ENCODE assay signal across 8 cellular contexts in the genomic region with DNA sequence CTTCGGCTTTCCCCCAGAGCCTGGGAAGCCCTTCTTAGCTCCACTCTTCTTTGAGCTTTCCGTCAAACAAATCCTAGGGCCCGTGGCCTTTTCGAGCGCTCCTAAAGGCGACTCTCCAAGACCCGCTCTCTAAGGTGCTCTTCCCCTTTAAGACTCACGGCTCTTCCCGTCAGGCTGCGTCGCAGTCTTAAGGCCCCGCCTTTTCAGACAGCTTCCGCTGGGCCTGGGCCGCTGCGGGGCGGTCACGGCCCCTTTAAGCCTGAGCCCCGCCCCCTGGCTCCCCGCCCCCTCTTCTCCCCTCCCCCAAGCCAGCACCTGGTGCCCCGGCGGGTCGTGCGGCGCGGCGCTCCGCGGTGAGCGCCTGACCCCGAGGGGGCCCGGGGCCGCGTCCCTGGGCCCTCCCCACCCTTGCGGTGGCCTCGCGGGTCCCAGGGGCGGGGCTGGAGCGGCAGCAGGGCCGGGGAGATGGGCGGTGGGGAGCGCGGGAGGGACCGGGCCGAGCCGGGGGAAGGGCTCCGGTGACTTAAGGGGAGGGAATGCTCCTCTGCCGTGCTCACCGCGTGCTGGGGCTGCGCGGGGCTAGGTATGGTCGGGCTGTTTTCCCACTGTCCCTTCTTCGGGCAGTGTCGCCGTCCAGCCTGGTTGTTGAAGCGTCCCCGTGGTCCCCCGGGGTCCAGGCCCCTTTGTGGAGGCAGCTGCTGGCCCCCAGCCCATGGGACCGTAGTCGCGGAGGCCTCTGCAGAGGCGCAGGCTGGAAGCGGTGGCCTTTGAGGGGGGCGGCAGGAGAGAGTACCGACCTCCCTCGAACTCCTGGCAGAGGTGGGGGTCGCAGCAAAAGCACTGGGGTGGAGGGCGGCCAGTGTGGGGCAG. TPM values are rescaled to one million over a fixed set of nuclear protein-coding genes. Genes with fewer than 3 reads are reported as not detected.
DNase-seq lines count a peak whose midpoint lies in the region; ATAC-seq and TF ChIP-seq lines count a peak whose summit lies in the region.

A gene (plus strand): TSS at position 289 of the 870 bp plus-strand sequence. CDS start 692 bp downstream, outside the sequence.

- peaks cover 0 to 2% (median 1%) of the 10 kb centered on the region in 3 donors for H3K27me3 Mint-ChIP-seq in CD14-positive monocyte (ENCODE audit: low read depth in 3 of 3)
- H3K27me3 Mint-ChIP-seq in activated CD4-positive, alpha-beta memory T cell treated with anti-CD3 and anti-CD28 coated beads for 36 hours = no peaks in the 10 kb centered on the region

- peak within 1 kb of the TSS; percentile 66 to 86 for H3K9ac ChIP-seq in liver (ENCODE audit: low read depth in 1 of 2, low read length in 2 of 2)

- H3K4me3 Mint-ChIP-seq in CD14-positive monocyte = peak within 1 kb of the TSS; percentile 88 to 97
- peak within 1 kb of the TSS; percentile 86 for H3K4me3 Mint-ChIP-seq in activated CD4-positive, alpha-beta memory T cell treated with anti-CD3 and anti-CD28 coated beads for 36 hours

- POLR2A ChIA-PET in activated CD4-positive, alpha-beta memory T cell treated with anti-CD3 and anti-CD28 coated beads for 36 hours (lab: Charles Lee) = interaction anchor here (0.9 kb wide), 1 partner anchor 866 kb away, joined by 3 read pairs; no protein-coding TSS in a partner anchor

- H3K4me1 Mint-ChIP-seq in CD14-positive monocyte = peaks cover 23% of the 10 kb centered on the region
- H3K4me1 Mint-ChIP-seq in activated CD4-positive, alpha-beta memory T cell treated with anti-CD3 and anti-CD28 coated beads for 36 hours (ENCODE audit: low read depth) = peaks cover 44% of the 10 kb centered on the region

- peaks cover 1 to 20% (median 8%) of the 10 kb centered on the region in 4 donors for H3K36me3 ChIP-seq in liver (ENCODE audit: control insufficient read depth in 4 of 4, insufficient read depth in 3 of 4, low read depth in 1 of 4, low read length in 3 of 4)

- H3K4me1 ChIP-seq in liver (ENCODE audit: control insufficient read depth in 4 of 4, insufficient read depth in 4 of 4, low read length in 3 of 4) = peaks cover 0 to 25% (median 20%) of the 10 kb centered on the region in 4 donors

- TF ChIP-seq CTCF in CD14-positive monocyte (IDR thresholded peaks at IDR 0.05) = no peak
- no peak for TF ChIP-seq CTCF in liver (IDR thresholded peaks at IDR 0.05; ENCODE audit: low read depth, low read length, missing input control)

- H3K27me3 ChIP-seq in liver (ENCODE audit: control insufficient read depth in 4 of 4, insufficient read depth in 4 of 4, low read length in 3 of 4) = no peaks in the 10 kb centered on the region

- peak within 1 kb of the TSS; percentile 72 to 82 for H3K27ac ChIP-seq in liver (ENCODE audit: low read depth in 1 of 2, low read length in 2 of 2)

- CTCF ChIA-PET in activated CD4-positive, alpha-beta memory T cell treated with anti-CD3 and anti-CD28 coated beads for 36 hours (lab: Charles Lee) = interaction anchor here (1.0 to 1.8 kb wide), 6 partner anchors 15 to 744 kb away, joined by 3 to 5 read pairs (median 4); no protein-coding TSS in a partner anchor

- H3K4me3 ChIP-seq in liver (ENCODE audit: low read depth in 1 of 3, low read length in 3 of 3) = peak within 1 kb of the TSS; percentile 83 to 96 (median 90)

- under 1% methylated on average over 65 of the region's 68 CpGs for WGBS in liver

- H3K27ac Mint-ChIP-seq in CD14-positive monocyte = peak within 1 kb of the TSS; percentile 89 to 97 (median 95)
- peak within 1 kb of the TSS; percentile 94 for H3K27ac Mint-ChIP-seq in activated CD4-positive, alpha-beta memory T cell treated with anti-CD3 and anti-CD28 coated beads for 36 hours

- peaks cover 18 to 25% of the 10 kb centered on the region in 2 donors for H3K36me3 Mint-ChIP-seq in CD14-positive monocyte
- H3K36me3 Mint-ChIP-seq in activated CD4-positive, alpha-beta memory T cell treated with anti-CD3 and anti-CD28 coated beads for 36 hours = peaks cover 18% of the 10 kb centered on the region

- DNase-seq in CD14-positive monocyte (ENCODE audit: low spot score) = peak; percentile 81
- peak; percentile 29 for DNase-seq in NCI-H748 treated with DMSO at 0.1 percent for 48 hours (lab: John Stamatoyannopoulos, UW)
- peak; percentile 91 for DNase-seq in activated CD4-positive, alpha-beta memory T cell treated with anti-CD3 and anti-CD28 coated beads for 36 hours
- DNase-seq in dermis microvascular lymphatic vessel endothelial cell (ENCODE audit: low read depth in 2 of 2) = peak; percentile 71 to 94
- peak; percentile 83 for DNase-seq in stimulated activated CD4-positive, alpha-beta T cell treated with anti-CD3 and anti-CD28 coated beads, Interleukin-4, amount 100 ng/mL, for 1 hour

- intact Hi-C loops in CD14-positive monocyte (cut with micrococcal nuclease) = no loop called here
- intact Hi-C loops in activated CD4-positive, alpha-beta memory T cell treated with anti-CD3 and anti-CD28 coated beads for 36 hours (cut with micrococcal nuclease) = loop anchor here (1.0 to 5.0 kb wide), 3 partner anchors 171 to 437 kb away; a partner anchor contains a TSS

- no peak for TF ChIP-seq RAD21 in liver (IDR thresholded peaks at IDR 0.05)

- ATAC-seq in GM19395 (IDR thresholded peaks at IDR 0.05; ENCODE audit: unreplicated experiment) (peak; percentile 94), HG03565 (IDR thresholded peaks at IDR 0.05; ENCODE audit: unreplicated experiment) (peak; percentile 92)

- no peaks in the 10 kb centered on the region for H3K9me3 ChIP-seq in liver (ENCODE audit: control insufficient read depth in 4 of 4, low read length in 3 of 4)

- H3K9me3 Mint-ChIP-seq in CD14-positive monocyte = no peaks in the 10 kb centered on the region
- no peaks in the 10 kb centered on the region for H3K9me3 Mint-ChIP-seq in activated CD4-positive, alpha-beta memory T cell treated with anti-CD3 and anti-CD28 coated beads for 36 hours

TF ChIP-seq in liver, 16 proteins besides CTCF, POLR2A, EP300 and RAD21 (continues in another document):
- no peak for TF ChIP-seq TAF1 (conservative IDR thresholded peaks at IDR 0.05)
- TF ChIP-seq, protein P1, sequence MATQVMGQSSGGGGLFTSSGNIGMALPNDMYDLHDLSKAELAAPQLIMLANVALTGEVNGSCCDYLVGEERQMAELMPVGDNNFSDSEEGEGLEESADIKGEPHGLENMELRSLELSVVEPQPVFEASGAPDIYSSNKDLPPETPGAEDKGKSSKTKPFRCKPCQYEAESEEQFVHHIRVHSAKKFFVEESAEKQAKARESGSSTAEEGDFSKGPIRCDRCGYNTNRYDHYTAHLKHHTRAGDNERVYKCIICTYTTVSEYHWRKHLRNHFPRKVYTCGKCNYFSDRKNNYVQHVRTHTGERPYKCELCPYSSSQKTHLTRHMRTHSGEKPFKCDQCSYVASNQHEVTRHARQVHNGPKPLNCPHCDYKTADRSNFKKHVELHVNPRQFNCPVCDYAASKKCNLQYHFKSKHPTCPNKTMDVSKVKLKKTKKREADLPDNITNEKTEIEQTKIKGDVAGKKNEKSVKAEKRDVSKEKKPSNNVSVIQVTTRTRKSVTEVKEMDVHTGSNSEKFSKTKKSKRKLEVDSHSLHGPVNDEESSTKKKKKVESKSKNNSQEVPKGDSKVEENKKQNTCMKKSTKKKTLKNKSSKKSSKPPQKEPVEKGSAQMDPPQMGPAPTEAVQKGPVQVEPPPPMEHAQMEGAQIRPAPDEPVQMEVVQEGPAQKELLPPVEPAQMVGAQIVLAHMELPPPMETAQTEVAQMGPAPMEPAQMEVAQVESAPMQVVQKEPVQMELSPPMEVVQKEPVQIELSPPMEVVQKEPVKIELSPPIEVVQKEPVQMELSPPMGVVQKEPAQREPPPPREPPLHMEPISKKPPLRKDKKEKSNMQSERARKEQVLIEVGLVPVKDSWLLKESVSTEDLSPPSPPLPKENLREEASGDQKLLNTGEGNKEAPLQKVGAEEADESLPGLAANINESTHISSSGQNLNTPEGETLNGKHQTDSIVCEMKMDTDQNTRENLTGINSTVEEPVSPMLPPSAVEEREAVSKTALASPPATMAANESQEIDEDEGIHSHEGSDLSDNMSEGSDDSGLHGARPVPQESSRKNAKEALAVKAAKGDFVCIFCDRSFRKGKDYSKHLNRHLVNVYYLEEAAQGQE (IDR thresholded peaks at IDR 0.05) = peak; percentile 19
- peak in 1 of 2 donors; percentile 23 for TF ChIP-seq RXRA (IDR thresholded peaks at IDR 0.05)
- TF ChIP-seq GABPA (IDR thresholded peaks at IDR 0.05 in 1 of 2, conservative IDR thresholded peaks at IDR 0.05 in 1 of 2) = peak; percentile 44 to 82
- TF ChIP-seq, protein P2, sequence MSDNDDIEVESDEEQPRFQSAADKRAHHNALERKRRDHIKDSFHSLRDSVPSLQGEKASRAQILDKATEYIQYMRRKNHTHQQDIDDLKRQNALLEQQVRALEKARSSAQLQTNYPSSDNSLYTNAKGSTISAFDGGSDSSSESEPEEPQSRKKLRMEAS (IDR thresholded peaks at IDR 0.05) = peak; percentile 99
- no peak for TF ChIP-seq FOXA2 (IDR thresholded peaks at IDR 0.05)
- no peak for TF ChIP-seq EGR1 (IDR thresholded peaks at IDR 0.05; ENCODE audit: low read depth in 2 of 2)
- TF ChIP-seq, protein P3, sequence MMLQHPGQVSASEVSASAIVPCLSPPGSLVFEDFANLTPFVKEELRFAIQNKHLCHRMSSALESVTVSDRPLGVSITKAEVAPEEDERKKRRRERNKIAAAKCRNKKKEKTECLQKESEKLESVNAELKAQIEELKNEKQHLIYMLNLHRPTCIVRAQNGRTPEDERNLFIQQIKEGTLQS (IDR thresholded peaks at IDR 0.05) = no peak
- no peak for TF ChIP-seq HNF4G (IDR thresholded peaks at IDR 0.05)
- TF ChIP-seq SP1 (IDR thresholded peaks at IDR 0.05) = peak; percentile 21
- no peak for TF ChIP-seq HNF4A (conservative IDR thresholded peaks at IDR 0.05)
- TF ChIP-seq FOXA1 (IDR thresholded peaks at IDR 0.05) = no peak
- TF ChIP-seq NR2F2 (IDR thresholded peaks at IDR 0.05) = no peak
- TF ChIP-seq JUND (IDR thresholded peaks at IDR 0.05) = no peak
- TF ChIP-seq YY1 (IDR thresholded peaks at IDR 0.05) = no peak

RNA-seq across cellular contexts. Expression of the gene that starts here (rescaled TPM):
- 1 to 10 TPM; 4.3 to 7.1 TPM for polyA plus RNA-seq in CD14-positive monocyte
- total RNA-seq in activated CD4-positive, alpha-beta memory T cell treated with anti-CD3 and anti-CD28 coated beads for 36 hours = 10 to 100 TPM; 26.0 to 27.9 TPM
- 31.6 and 33.0 TPM in 2 replicates for total RNA-seq in dermis microvascular lymphatic vessel endothelial cell
- 10 to 100 TPM; 19.4 to 37.9 TPM for total RNA-seq in liver
- polyA plus RNA-seq in liver = 10 to 100 TPM in 1 of 2 donors, 1 to 10 TPM in 1; 5.7 to 26.2 TPM

Comparison
In these comparisons a context has a peak if more than half of its experiments do, and no peak if none do; other contexts are left out.
1. Peak in every context shown above with its lines: DNase-seq, ATAC-seq, H3K4me3 ChIP-seq and H3K27ac ChIP-seq.
2. DNase-seq: peak in every context shown above with its lines; median percentile 91 in activated CD4-positive, alpha-beta memory T cell treated with anti-CD3 and anti-CD28 coated beads for 36 hours; 83 in stimulated activated CD4-positive, alpha-beta T cell treated with anti-CD3 and anti-CD28 coated beads, Interleukin-4, amount 100 ng/mL, for 1 hour; 82 in dermis microvascular lymphatic vessel endothelial cell; 81 in CD14-positive monocyte; 29 in NCI-H748 treated with DMSO at 0.1 percent for 48 hours.